Comparison of ENCODE assay signal across 1 cellular context in genomic region chr1:183567584-183567983, GRCh38.
TF ChIP-seq lines count a peak whose summit lies in the region.

No MANE protein-coding gene starts in this region.

TF ChIP-seq in K562, 482 proteins besides CTCF, POLR2A, EP300 and RAD21 (continued from another document and continues in another):
- TF ChIP-seq THAP12 (CRISPR knock-in tag; IDR thresholded peaks at IDR 0.05) (no peak), FOXJ3 (CRISPR knock-in tag; IDR thresholded peaks at IDR 0.05) (no peak), NCOA2 (IDR thresholded peaks at IDR 0.05; ENCODE audit: partially characterized antibody in 2 of 2) (no peak), ZNF740 (CRISPR knock-in tag; IDR thresholded peaks at IDR 0.05) (0 out of 2 replicates have a peak, but pooled peaks have one; percentile 31), ZNF740 (tag; IDR thresholded peaks at IDR 0.05) (no peak), KHSRP (IDR thresholded peaks at IDR 0.05) (no peak), SIRT6 (IDR thresholded peaks at IDR 0.05; ENCODE audit: low read depth, low read length) (no peak), PRDM10 (IDR thresholded peaks at IDR 0.05; ENCODE audit: partially characterized antibody) (no peak), MTF1 (CRISPR knock-in tag; IDR thresholded peaks at IDR 0.05; ENCODE audit: borderline replicate concordance) (no peak), SNIP1 (IDR thresholded peaks at IDR 0.05; ENCODE audit: low read depth) (no peak), NR0B1 (IDR thresholded peaks at IDR 0.05; ENCODE audit: partially characterized antibody) (no peak), NFYB (IDR thresholded peaks at IDR 0.05; ENCODE audit: extremely low read depth, insufficient read length) (no peak), MXD1 (CRISPR knock-in tag; IDR thresholded peaks at IDR 0.05; ENCODE audit: borderline replicate concordance, poor library complexity, severe bottlenecking) (no peak), PPARD (CRISPR knock-in tag; IDR thresholded peaks at IDR 0.05) (no peak), ZNF212 (CRISPR knock-in tag; IDR thresholded peaks at IDR 0.05) (no peak), CBX5 (IDR thresholded peaks at IDR 0.05; ENCODE audit: borderline replicate concordance, low read depth) (no peak), ZZZ3 (IDR thresholded peaks at IDR 0.05) (no peak), KLF13 (tag; IDR thresholded peaks at IDR 0.05; ENCODE audit: borderline replicate concordance, low read depth) (no peak), SUPT5H (IDR thresholded peaks at IDR 0.05) (no peak), RBM39 (optimal IDR thresholded peaks at IDR 0.05; ENCODE audit: low read depth, low read length) (no peak), TFAM (CRISPR knock-in tag; conservative IDR thresholded peaks at IDR 0.05) (no peak), OTX1 (CRISPR knock-in tag; IDR thresholded peaks at IDR 0.05) (0 out of 2 replicates have a peak, but pooled peaks have one; percentile 10), ZNF140 (CRISPR knock-in tag; IDR thresholded peaks at IDR 0.05) (no peak), ILK (tag; IDR thresholded peaks at IDR 0.05; ENCODE audit: borderline replicate concordance, low read depth) (no peak), RBM25 (IDR thresholded peaks at IDR 0.05; ENCODE audit: low read depth, low read length, severe bottlenecking) (no peak), KAT7 (CRISPR knock-in tag; IDR thresholded peaks at IDR 0.05; ENCODE audit: borderline replicate concordance) (no peak), NBN (IDR thresholded peaks at IDR 0.05; ENCODE audit: low read depth) (no peak), AFF1 (IDR thresholded peaks at IDR 0.05; ENCODE audit: low read depth in 1 of 2, partially characterized antibody in 2 of 2) (no peak), HCFC1 (IDR thresholded peaks at IDR 0.05; ENCODE audit: low read depth, low read length) (no peak), ZNF217 (CRISPR knock-in tag; IDR thresholded peaks at IDR 0.05) (no peak), KLF1 (tag; IDR thresholded peaks at IDR 0.05) (no peak), CXXC5 (CRISPR knock-in tag; IDR thresholded peaks at IDR 0.05) (peak; percentile 43), MGA (IDR thresholded peaks at IDR 0.05) (peak; percentile 16; the same call in 1 of the 2 replicates), ATF1 (CRISPR knock-in tag; IDR thresholded peaks at IDR 0.05) (no peak), ATF1 (tag; IDR thresholded peaks at IDR 0.05) (no peak), MXI1 (IDR thresholded peaks at IDR 0.05; ENCODE audit: low read depth, low read length) (no peak), BRCA1 (IDR thresholded peaks at IDR 0.05) (no peak), BRCA1 (CRISPR knock-in tag; IDR thresholded peaks at IDR 0.05) (no peak), LCOR (CRISPR knock-in tag; IDR thresholded peaks at IDR 0.05) (no peak)
